In the genomic region with DNA sequence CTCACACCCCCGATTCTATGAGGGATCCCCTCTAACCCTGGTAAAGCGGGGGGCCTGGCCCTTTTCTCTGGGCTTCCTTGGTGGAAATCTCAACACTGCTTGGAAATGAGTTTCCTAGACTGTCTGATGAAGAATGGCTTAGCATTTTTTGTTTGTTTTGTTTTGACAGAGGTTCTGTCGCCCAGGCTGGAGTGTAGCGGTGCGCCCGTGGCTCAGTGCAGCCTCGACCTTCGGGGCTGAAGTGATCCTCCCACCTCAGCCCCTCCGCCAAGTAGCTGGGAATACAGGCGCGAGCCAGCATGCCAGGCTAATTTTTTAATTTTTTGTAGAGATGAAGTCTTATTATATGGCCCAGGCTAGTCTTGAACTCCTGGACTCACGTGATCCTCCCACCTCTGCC, we compare ENCODE assay signal across 8 cellular contexts. TPM values are rescaled to one million over a fixed set of nuclear protein-coding genes. Genes with fewer than 3 reads are reported as not detected.
A peak's percentile ranks its signal among the peaks of the same experiment; 100 is the strongest.
DNase-seq lines count a peak whose midpoint lies in the region; ATAC-seq, FAIRE-seq and TF ChIP-seq lines count a peak whose summit lies in the region.

No MANE protein-coding gene starts in this region.

- no peak for TF ChIP-seq RAD21 in H1 (IDR thresholded peaks at IDR 0.05 in 1 of 2, conservative IDR thresholded peaks at IDR 0.05 in 1 of 2; ENCODE audit: low read depth in 2 of 2, low read length in 2 of 2)

- H2AFZ ChIP-seq in KMS-11 (ENCODE audit: low read depth) = peak overlapping the region; percentile 76
- H2AFZ ChIP-seq in H1 (ENCODE audit: low read length) = 0 out of 2 replicates have a peak overlapping the region, but pooled peaks have one; percentile 85

- peaks cover 90% of the 10 kb centered on the region for H3K27me3 Mint-ChIP-seq in nephron progenitor cell (ENCODE audit: low read depth, poor library complexity)

- no peak overlapping the region for H2BK20ac ChIP-seq in H1 (ENCODE audit: low read length)

- no peaks in the 10 kb centered on the region for H3K36me3 ChIP-seq in KMS-11 (ENCODE audit: insufficient read depth)
- no peaks in the 10 kb centered on the region for H3K36me3 ChIP-seq in H1 (ENCODE audit: control insufficient read depth in 2 of 4, insufficient read depth in 4 of 4, low read length in 3 of 4)

- H3K14ac ChIP-seq in H1 (ENCODE audit: insufficient read length) = no peak overlapping the region

- H3K4me1 Mint-ChIP-seq in nephron progenitor cell = no peaks in the 10 kb centered on the region

- no peak for TF ChIP-seq CTCF in C4-2B (conservative IDR thresholded peaks at IDR 0.05)
- no peak for TF ChIP-seq CTCF in KMS-11 (conservative IDR thresholded peaks at IDR 0.05; ENCODE audit: low read depth, low read length)
- no peak for TF ChIP-seq CTCF in H1 (IDR thresholded peaks at IDR 0.05; ENCODE audit: control extremely low read depth in 1 of 3, insufficient read depth in 1 of 3, low read depth in 1 of 3, low read length in 3 of 3)
- no peak for TF ChIP-seq CTCF in nephron progenitor cell (IDR thresholded peaks at IDR 0.05)

- H2BK15ac ChIP-seq in H1 (ENCODE audit: low read length) = no peak overlapping the region

- H4K20me1 ChIP-seq in KMS-11 (ENCODE audit: insufficient read depth) (no peaks in the 10 kb centered on the region), H1 (replicated peaks in 1 of 2; ENCODE audit: control insufficient read depth in 1 of 2, insufficient read depth in 2 of 2, low read length in 2 of 2) (no peaks in the 10 kb centered on the region)

- H2BK12ac ChIP-seq in H1 (ENCODE audit: low read depth, low read length) = no peak overlapping the region

- H3K4me2 ChIP-seq in KMS-11 (peak overlapping the region; percentile 46; the same call in 1 of the 2 replicates), H1 (ENCODE audit: insufficient read depth in 1 of 2, low read depth in 2 of 2, low read length in 2 of 2) (peak overlapping the region; percentile 74 to 75)

- H3K9me3 ChIP-seq in H1 (ENCODE audit: insufficient read depth in 2 of 2, low read depth in 1 of 2, low read length in 1 of 2) = no peaks in the 10 kb centered on the region

- no peak overlapping the region for H3K18ac ChIP-seq in H1 (ENCODE audit: extremely low read depth, low read length)

- WGBS in H1 (ENCODE audit: extremely low coverage in 1 of 2, insufficient coverage in 1 of 2, insufficient read length in 1 of 2, insufficient replicate concordance in 2 of 2, low coverage in 1 of 2, low lambda C conversion rate in 2 of 2, missing lambda C conversion rate in 1 of 2), 2 experiments = 93% methylated on average over 12 of the region's 12 CpGs; no CpG with 5 or more reads in 1 of the 2 experiments

- no peaks in the 10 kb centered on the region for H3K9me3 Mint-ChIP-seq in nephron progenitor cell

- no peak overlapping the region for H2AK5ac ChIP-seq in H1 (ENCODE audit: low read depth, low read length)

- H3K23me2 ChIP-seq in H1 (ENCODE audit: low read depth, low read length) = peaks cover 2% of the 10 kb centered on the region; the same call in 1 of the 2 replicates

- peaks cover 5% of the 10 kb centered on the region for H3K4me1 ChIP-seq in KMS-11 (ENCODE audit: low read depth, poor library complexity, severe bottlenecking)
- H3K4me1 ChIP-seq in H1 (replicated peaks in 1 of 4; ENCODE audit: control insufficient read depth in 3 of 4, insufficient read depth in 4 of 4, low read length in 3 of 4) = peaks cover 0 to 2% (median under 1%) of the 10 kb centered on the region in 4 experiments; a peak in 3 of 7 replicates

- ATAC-seq in HG03442 (IDR thresholded peaks at IDR 0.05; ENCODE audit: unreplicated experiment) = no peak

- H2BK5ac ChIP-seq in H1 (ENCODE audit: low read depth, low read length) = no peak overlapping the region

- no peak overlapping the region for H2BK120ac ChIP-seq in H1 (replicated peaks; ENCODE audit: low read depth, low read length)

- H3K27ac ChIP-seq in C4-2B = peak overlapping the region; percentile 95
- no peak overlapping the region for H3K27ac ChIP-seq in KMS-11
- H3K27ac ChIP-seq in H1 (ENCODE audit: low read depth, low read length) = no peak overlapping the region

- H3K79me1 ChIP-seq in H1 (ENCODE audit: low read depth, low read length) = no peaks in the 10 kb centered on the region

- FAIRE-seq in H1 (lab: Jason Lieb, UNC) = no peak

- peak overlapping the region; percentile 84 for H3K4me3 Mint-ChIP-seq in nephron progenitor cell

- no peak overlapping the region for H3K9ac ChIP-seq in KMS-11
- H3K9ac ChIP-seq in H1 (replicated peaks in 1 of 4; ENCODE audit: extremely low read depth in 1 of 4, low read depth in 3 of 4, low read length in 3 of 4) = no peak overlapping the region

- no peak for TF ChIP-seq POLR2A in H1 (IDR thresholded peaks at IDR 0.05; ENCODE audit: control extremely low read depth in 1 of 2, low read depth in 2 of 2, low read length in 2 of 2)

- H3K27me3 ChIP-seq in KMS-11 (ENCODE audit: insufficient read depth, low read depth) (peaks cover 7% of the 10 kb centered on the region; the same call in 1 of the 2 replicates), H1 (replicated peaks in 1 of 4; ENCODE audit: control insufficient read depth in 3 of 4, extremely low read depth in 1 of 4, insufficient read depth in 3 of 4, low read length in 3 of 4) (no peaks in the 10 kb centered on the region)

- H3K23ac ChIP-seq in H1 (ENCODE audit: insufficient read length) = no peak overlapping the region

- POLR2A ChIA-PET in H1 (lab: Charles Lee; ENCODE audit: partially characterized antibody) = no interaction called here

- H4K91ac ChIP-seq in H1 (replicated peaks; ENCODE audit: insufficient read length, low read length) = peak overlapping the region; percentile 14

- TF ChIP-seq EP300 in H1 (IDR thresholded peaks at IDR 0.05; ENCODE audit: borderline replicate concordance in 1 of 2, low read depth in 2 of 2, low read length in 2 of 2) = no peak

- H3K79me2 ChIP-seq in KMS-11 (ENCODE audit: insufficient read depth, low read depth) = no peaks in the 10 kb centered on the region
- H3K79me2 ChIP-seq in H1 (ENCODE audit: control insufficient read depth in 1 of 2, insufficient read depth in 2 of 2, low read length in 2 of 2) = peaks cover 0 to 32% of the 10 kb centered on the region in 2 experiments; a peak in 2 of 4 replicates

- H4K8ac ChIP-seq in H1 (ENCODE audit: extremely low read depth, insufficient read depth, low read length) = peak overlapping the region; percentile 28; the same call in 1 of the 2 replicates

- no peak for DNase-seq in H1 (ENCODE audit: low read depth in 1 of 2, low spot score in 2 of 2)
- no peak for DNase-seq in nephron progenitor cell
- no peak for DNase-seq in putamen (ENCODE audit: low spot score)
- DNase-seq in AG20443 (ENCODE audit: low spot score) = no peak
- DNase-seq in AML-193 (lab: John Stamatoyannopoulos, UW) = no peak

- H4K5ac ChIP-seq in H1 (ENCODE audit: insufficient read length, low read depth, low read length) = no peak overlapping the region

- no peaks in the 10 kb centered on the region for H3K36me3 Mint-ChIP-seq in nephron progenitor cell (ENCODE audit: low read depth)

- CTCF ChIA-PET in H1 (lab: Charles Lee; ENCODE audit: partially characterized antibody) = no interaction called here

- H3K4me3 ChIP-seq in KMS-11 (IDR thresholded peaks at IDR 0.05; ENCODE audit: insufficient read depth, low read depth, low read length) (no peak overlapping the region), H1 (ENCODE audit: extremely low read depth in 1 of 4, insufficient read depth in 2 of 4, low read depth in 3 of 4, low read length in 4 of 4) (peak overlapping the region; percentile 47 to 91 (median 61))

- H3K4ac ChIP-seq in H1 (replicated peaks; ENCODE audit: insufficient read length, low read depth, low read length) = no peak overlapping the region

- H3K56ac ChIP-seq in H1 (replicated peaks; ENCODE audit: insufficient read length, low read depth, low read length) = no peak overlapping the region

- no peak overlapping the region for H3K27ac Mint-ChIP-seq in nephron progenitor cell

TF ChIP-seq in H1, 55 proteins besides CTCF, POLR2A, EP300 and RAD21:
- TF ChIP-seq RFX5 (IDR thresholded peaks at IDR 0.05; ENCODE audit: borderline replicate concordance, low read depth, low read length) = no peak
- TF ChIP-seq MAX (IDR thresholded peaks at IDR 0.05) = no peak
- no peak for TF ChIP-seq SP2 (IDR thresholded peaks at IDR 0.05; ENCODE audit: low read length)
- TF ChIP-seq PHF8 (conservative IDR thresholded peaks at IDR 0.05; ENCODE audit: low read depth, low read length) = no peak
- no peak for TF ChIP-seq SIX5 (IDR thresholded peaks at IDR 0.05; ENCODE audit: low read depth, low read length)
- no peak for TF ChIP-seq RXRA (IDR thresholded peaks at IDR 0.05; ENCODE audit: insufficient read depth, low read depth, low read length)
- no peak for TF ChIP-seq POLR2AphosphoS5 (IDR thresholded peaks at IDR 0.05; ENCODE audit: low read depth, low read length)
- no peak for TF ChIP-seq TCF12 (IDR thresholded peaks at IDR 0.05; ENCODE audit: low read depth, low read length)
- no peak for TF ChIP-seq JUND (IDR thresholded peaks at IDR 0.05; ENCODE audit: low read length)
- no peak for TF ChIP-seq TBP (IDR thresholded peaks at IDR 0.05; ENCODE audit: low read depth, low read length)
- no peak for TF ChIP-seq NANOG (IDR thresholded peaks at IDR 0.05; ENCODE audit: insufficient read depth, low read depth, low read length, poor library complexity, severe bottlenecking)
- no peak for TF ChIP-seq HDAC2 (IDR thresholded peaks at IDR 0.05; ENCODE audit: borderline replicate concordance in 1 of 2, low read depth in 2 of 2, low read length in 2 of 2)
- TF ChIP-seq JUN (IDR thresholded peaks at IDR 0.05; ENCODE audit: low read depth, low read length) = no peak
- no peak for TF ChIP-seq RNF2 (IDR thresholded peaks at IDR 0.05; ENCODE audit: borderline replicate concordance, low read depth, low read length, missing control alignments, poor library complexity, severe bottlenecking)

RNA-seq across cellular contexts. Expression of gene TC2N, which starts 30.3 kb away (rescaled TPM):
- 34.2 and 36.2 TPM in 2 replicates for total RNA-seq in H1 (2021; fragmentation: NEBNext Ultra II Directional; extraction: Animal tissue kit (Norgen Biotek cat#: 25700))
- polyA plus RNA-seq in H1 (2011; rRNA removed) = 5.9 and 9.7 TPM in 2 replicates
- 12.7 TPM for polyA plus RNA-seq in H1 (2011; cell fraction: cytosol; rRNA removed)
- 7.4 TPM for polyA plus RNA-seq in H1 (2011; cell fraction: nucleus; rRNA removed)
- polyA plus RNA-seq in H1 (2012, experiment 1 of 2) = 10.3 to 24.7 TPM (median 12.4 TPM) in 4 replicates
- polyA plus RNA-seq in H1 (2012, experiment 2 of 2) = 1.7 TPM
- polyA plus RNA-seq in H1 (2013, experiment 1 of 2) = 17.5 TPM
- 17.9 TPM for polyA plus RNA-seq in H1 (2013, experiment 2 of 2)
- 25.4 and 40.7 TPM in 2 replicates for polyA minus RNA-seq in H1 (2011; rRNA and poly(A)+ RNA removed)
- 12.0 TPM for polyA minus RNA-seq in H1 (2011; cell fraction: cytosol; rRNA and poly(A)+ RNA removed)
- polyA minus RNA-seq in H1 (2011; cell fraction: nucleus; rRNA and poly(A)+ RNA removed) = 33.7 TPM
